In the genomic region with DNA sequence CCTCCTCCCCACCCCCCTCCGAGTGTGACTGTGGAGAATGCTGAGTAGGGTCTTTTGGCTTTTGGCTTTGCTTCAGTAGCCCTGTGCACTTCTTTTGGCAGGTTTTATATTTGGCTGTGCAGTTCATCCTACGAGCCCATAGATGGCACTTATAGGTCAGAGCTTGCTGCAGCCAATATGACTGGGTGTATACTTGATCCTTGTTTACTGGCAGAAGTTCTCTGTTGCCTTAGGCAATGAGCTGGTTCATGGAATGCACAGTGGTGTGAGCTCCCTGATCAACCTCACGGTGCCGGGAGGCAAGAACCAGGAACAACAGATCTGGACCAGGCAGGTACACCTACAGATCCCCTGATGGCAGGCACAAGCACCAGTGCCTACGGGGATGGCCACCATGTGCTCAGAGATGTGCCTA, we compare ENCODE assay signal across 8 cellular contexts.
DNase-seq lines count a peak whose midpoint lies in the region; ATAC-seq and TF ChIP-seq lines count a peak whose summit lies in the region.

No MANE protein-coding gene starts in this region.

- H4K20me1 ChIP-seq in DOHH2 (ENCODE audit: control insufficient read depth, insufficient read depth, low read depth, low read length) (no peaks in the 10 kb centered on the region), MM.1S (ENCODE audit: insufficient read depth, low read length) (no peaks in the 10 kb centered on the region)

- no peaks in the 10 kb centered on the region for H3K36me3 ChIP-seq in DOHH2 (ENCODE audit: control insufficient read depth, low read length)
- H3K36me3 ChIP-seq in MM.1S (replicated peaks; ENCODE audit: insufficient read depth, low read length) = no peaks in the 10 kb centered on the region

- H3K4me2 ChIP-seq in DOHH2 (ENCODE audit: low read length) (no peak overlapping the region), MM.1S (ENCODE audit: low read depth, low read length) (no peak overlapping the region)

- no peak for ATAC-seq in HG03095 (IDR thresholded peaks at IDR 0.05; ENCODE audit: unreplicated experiment)

- H3K4me3 ChIP-seq in DOHH2 (ENCODE audit: low read length) (no peak overlapping the region), MM.1S (ENCODE audit: low read length) (no peak overlapping the region)

- H3K79me2 ChIP-seq in DOHH2 (ENCODE audit: control insufficient read depth, low read length) (no peaks in the 10 kb centered on the region), MM.1S (ENCODE audit: low read length) (no peaks in the 10 kb centered on the region)

- H3K4me1 ChIP-seq in DOHH2 (ENCODE audit: control insufficient read depth, low read length) (no peaks in the 10 kb centered on the region), MM.1S (ENCODE audit: low read length) (no peaks in the 10 kb centered on the region)

- H3K27ac ChIP-seq in DOHH2 (ENCODE audit: low read depth, low read length) = no peak overlapping the region
- no peak overlapping the region for H3K27ac ChIP-seq in MM.1S (ENCODE audit: low read length)
- no peak overlapping the region for H3K27ac ChIP-seq in VCaP

- H3K9ac ChIP-seq in MM.1S (ENCODE audit: low read length) = no peak overlapping the region

- H3K9me3 ChIP-seq in DOHH2 (ENCODE audit: control insufficient read depth, insufficient read depth, low read length) (no peaks in the 10 kb centered on the region), MM.1S (replicated peaks; ENCODE audit: insufficient read depth, low read length) (no peaks in the 10 kb centered on the region)

- H3K9me2 ChIP-seq in DOHH2 (replicated peaks; ENCODE audit: control insufficient read depth, low read length) (no peaks in the 10 kb centered on the region), MM.1S (replicated peaks; ENCODE audit: insufficient read depth, low read length) (no peaks in the 10 kb centered on the region)

- DNase-seq in MM.1S = no peak
- DNase-seq in left kidney (ENCODE audit: low read depth, low spot score) = peak; percentile 32
- no peak for DNase-seq in NCI-H187 treated with DMSO at 0.1 percent for 48 hours (lab: John Stamatoyannopoulos, UW)
- no peak for DNase-seq in nucleus accumbens (lab: John Stamatoyannopoulos, UW)
- no peak for DNase-seq in activated T-cell treated with anti-CD3 and anti-CD28 coated beads for 4 hours

- no peak overlapping the region for H2AFZ ChIP-seq in MM.1S (ENCODE audit: low read length)

- H3K27me3 ChIP-seq in DOHH2 (ENCODE audit: control insufficient read depth, low read length) = no peaks in the 10 kb centered on the region
- no peaks in the 10 kb centered on the region for H3K27me3 ChIP-seq in MM.1S (replicated peaks; ENCODE audit: insufficient read depth, low read length)

- H3F3A ChIP-seq in DOHH2 (ENCODE audit: control insufficient read depth, insufficient read depth) = no peaks in the 10 kb centered on the region
- H3F3A ChIP-seq in MM.1S (ENCODE audit: insufficient read depth, low read length) = no peaks in the 10 kb centered on the region

- TF ChIP-seq CTCF in DOHH2 (IDR thresholded peaks at IDR 0.05; ENCODE audit: low read depth, low read length, poor library complexity, severe bottlenecking) (peak; percentile 39), MM.1S (IDR thresholded peaks at IDR 0.05; ENCODE audit: low read length) (peak; percentile 17; the same call in 1 of the 2 replicates), VCaP (conservative IDR thresholded peaks at IDR 0.05) (peak; percentile 71)

Comparison
In these comparisons a context has a peak if more than half of its experiments do, and no peak if none do; other contexts are left out.
1. CTCF ChIP-seq: peak in every context shown above with its lines; median percentile 71 in VCaP; 39 in DOHH2; 17 in MM.1S.